ENCODE assay signal across 7 cellular contexts in genomic region chr17:40548982-40549680, GRCh38. TPM values are rescaled to one million over a fixed set of nuclear protein-coding genes. Genes with fewer than 3 reads are reported as not detected.
DNase-seq lines count a peak whose midpoint lies in the region; ATAC-seq, FAIRE-seq and TF ChIP-seq lines count a peak whose summit lies in the region.

No MANE protein-coding gene starts in this region.

- peaks cover 0 to 7% (median 2%) of the 10 kb centered on the region in 4 experiments; a peak in 2 of 7 replicates for H3K4me1 ChIP-seq in H1 (replicated peaks in 1 of 4; ENCODE audit: control insufficient read depth in 3 of 4, insufficient read depth in 4 of 4, low read length in 3 of 4)
- peaks cover 16 to 23% of the 10 kb centered on the region in 2 donors for H3K4me1 ChIP-seq in neuronal stem cell (ENCODE audit: control insufficient read depth in 2 of 2, insufficient read depth in 1 of 2, low read depth in 1 of 2, low read length in 2 of 2)

- no peak overlapping the region for H4K5ac ChIP-seq in H1 (ENCODE audit: insufficient read length, low read depth, low read length)

- H2BK15ac ChIP-seq in H1 (ENCODE audit: low read length) (no peak overlapping the region), neuronal stem cell (ENCODE audit: low read length) (no peak overlapping the region)

- TF ChIP-seq POLR2A in H1 (IDR thresholded peaks at IDR 0.05; ENCODE audit: control extremely low read depth in 1 of 2, low read depth in 2 of 2, low read length in 2 of 2) = no peak

- H3K56ac ChIP-seq in H1 (replicated peaks; ENCODE audit: insufficient read length, low read depth, low read length) = no peak overlapping the region

- no peak overlapping the region for H3K18ac ChIP-seq in H1 (ENCODE audit: extremely low read depth, low read length)
- no peak overlapping the region for H3K18ac ChIP-seq in neuronal stem cell (ENCODE audit: low read length)

- H3K27me3 ChIP-seq in H1 (replicated peaks in 1 of 4; ENCODE audit: control insufficient read depth in 3 of 4, extremely low read depth in 1 of 4, insufficient read depth in 3 of 4, low read length in 3 of 4) (no peaks in the 10 kb centered on the region), neuronal stem cell (ENCODE audit: control insufficient read depth in 3 of 3, insufficient read depth in 3 of 3, low read depth in 1 of 3, low read length in 3 of 3) (no peaks in the 10 kb centered on the region)

- H2AK5ac ChIP-seq in H1 (ENCODE audit: low read depth, low read length) (no peak overlapping the region), neuronal stem cell (ENCODE audit: low read depth, low read length) (no peak overlapping the region)

- H4K91ac ChIP-seq in H1 (replicated peaks; ENCODE audit: insufficient read length, low read length) = no peak overlapping the region
- H4K91ac ChIP-seq in neuronal stem cell (ENCODE audit: low read depth, low read length, poor library complexity) = no peak overlapping the region

- no peak overlapping the region for H3K9ac ChIP-seq in H1 (replicated peaks in 1 of 4; ENCODE audit: extremely low read depth in 1 of 4, low read depth in 3 of 4, low read length in 3 of 4)
- H3K9ac ChIP-seq in neuronal stem cell (ENCODE audit: low read depth, low read length, poor library complexity) = no peak overlapping the region

- POLR2A ChIA-PET in H1 (lab: Charles Lee; ENCODE audit: partially characterized antibody) = interaction anchor here (1.2 kb wide), 1 partner anchor 203 kb away, joined by 3 read pairs; no protein-coding TSS in a partner anchor

- H3K23me2 ChIP-seq in H1 (ENCODE audit: low read depth, low read length) = no peaks in the 10 kb centered on the region; the same call in 1 of the 2 replicates

- TF ChIP-seq EP300 in H1 (IDR thresholded peaks at IDR 0.05; ENCODE audit: borderline replicate concordance in 1 of 2, low read depth in 2 of 2, low read length in 2 of 2) = no peak

- no peak for TF ChIP-seq CTCF in H1 (IDR thresholded peaks at IDR 0.05; ENCODE audit: control extremely low read depth in 1 of 3, insufficient read depth in 1 of 3, low read depth in 1 of 3, low read length in 3 of 3)

- no peak for FAIRE-seq in H1 (lab: Jason Lieb, UNC)

- H2BK5ac ChIP-seq in H1 (ENCODE audit: low read depth, low read length) (no peak overlapping the region), neuronal stem cell (ENCODE audit: low read length) (no peak overlapping the region)

- no peak overlapping the region for H2AFZ ChIP-seq in H1 (ENCODE audit: low read length)
- peak overlapping the region; percentile 75 for H2AFZ ChIP-seq in neuronal stem cell (ENCODE audit: low read length)

- ATAC-seq in GM18907 (IDR thresholded peaks at IDR 0.05; ENCODE audit: unreplicated experiment) (no peak), HG03108 (IDR thresholded peaks at IDR 0.05; ENCODE audit: unreplicated experiment) (no peak)

- H3K27ac ChIP-seq in H1 (ENCODE audit: low read depth, low read length) = no peak overlapping the region
- no peak overlapping the region for H3K27ac ChIP-seq in neuronal stem cell (replicated peaks; ENCODE audit: low read length)

- 94% methylated on average over 9 of the region's 9 CpGs; no CpG with 5 or more reads in 1 of the 2 experiments for WGBS in H1 (ENCODE audit: extremely low coverage in 1 of 2, insufficient coverage in 1 of 2, insufficient read length in 1 of 2, insufficient replicate concordance in 2 of 2, low coverage in 1 of 2, low lambda C conversion rate in 2 of 2, missing lambda C conversion rate in 1 of 2), 2 experiments
- no CpG with 5 or more reads among the region's 9 CpGs for WGBS in neuronal stem cell (ENCODE audit: extremely low coverage in 2 of 2, insufficient read length in 2 of 2, insufficient replicate concordance in 1 of 2), 2 donors

- H2BK12ac ChIP-seq in H1 (ENCODE audit: low read depth, low read length) (0 out of 2 replicates have a peak overlapping the region, but pooled peaks have one; percentile 4), neuronal stem cell (ENCODE audit: low read length) (no peak overlapping the region)

- no peaks in the 10 kb centered on the region for H4K20me1 ChIP-seq in H1 (replicated peaks in 1 of 2; ENCODE audit: control insufficient read depth in 1 of 2, insufficient read depth in 2 of 2, low read length in 2 of 2)

- H3K4me3 ChIP-seq in H1 (ENCODE audit: extremely low read depth in 1 of 4, insufficient read depth in 2 of 4, low read depth in 3 of 4, low read length in 4 of 4) = no peak overlapping the region
- H3K4me3 ChIP-seq in neuronal stem cell (ENCODE audit: low read length in 2 of 2) = no peak overlapping the region

- no peak overlapping the region for H3K4ac ChIP-seq in H1 (replicated peaks; ENCODE audit: insufficient read length, low read depth, low read length)
- no peak overlapping the region for H3K4ac ChIP-seq in neuronal stem cell (ENCODE audit: low read length)

- H2BK120ac ChIP-seq in H1 (replicated peaks; ENCODE audit: low read depth, low read length) (no peak overlapping the region), neuronal stem cell (ENCODE audit: low read depth, low read length) (no peak overlapping the region)

- no peaks in the 10 kb centered on the region for H3K36me3 ChIP-seq in H1 (ENCODE audit: control insufficient read depth in 2 of 4, insufficient read depth in 4 of 4, low read length in 3 of 4)
- H3K36me3 ChIP-seq in neuronal stem cell (replicated peaks in 1 of 2; ENCODE audit: control insufficient read depth in 2 of 2, insufficient read depth in 2 of 2, low read length in 2 of 2) = no peaks in the 10 kb centered on the region

- H3K79me1 ChIP-seq in H1 (ENCODE audit: low read depth, low read length) (no peaks in the 10 kb centered on the region), neuronal stem cell (ENCODE audit: low read depth, low read length) (no peaks in the 10 kb centered on the region)

- no peak overlapping the region for H3K14ac ChIP-seq in H1 (ENCODE audit: insufficient read length)
- no peak overlapping the region for H3K14ac ChIP-seq in neuronal stem cell (ENCODE audit: low read length)

- 0 out of 2 replicates have a peak overlapping the region, but pooled peaks have one; percentile 29 for H4K8ac ChIP-seq in H1 (ENCODE audit: extremely low read depth, insufficient read depth, low read length)
- no peak overlapping the region for H4K8ac ChIP-seq in neuronal stem cell (ENCODE audit: low read depth, low read length)

- H3K23ac ChIP-seq in H1 (ENCODE audit: insufficient read length) (no peak overlapping the region), neuronal stem cell (ENCODE audit: low read depth, low read length, poor library complexity) (no peak overlapping the region)

- CTCF ChIA-PET in H1 (lab: Charles Lee; ENCODE audit: partially characterized antibody) = interaction anchor here (1.1 to 9.1 kb wide), 9 partner anchors 11 to 250 kb away, joined by 3 to 80 read pairs (median 8); no protein-coding TSS in a partner anchor

- H3K9me3 ChIP-seq in H1 (ENCODE audit: insufficient read depth in 2 of 2, low read depth in 1 of 2, low read length in 1 of 2) (no peaks in the 10 kb centered on the region), neuronal stem cell (replicated peaks in 1 of 2; ENCODE audit: control insufficient read depth in 2 of 2, insufficient read depth in 1 of 2, low read depth in 1 of 2, low read length in 2 of 2) (no peaks in the 10 kb centered on the region)

- TF ChIP-seq RAD21 in H1 (IDR thresholded peaks at IDR 0.05 in 1 of 2, conservative IDR thresholded peaks at IDR 0.05 in 1 of 2; ENCODE audit: low read depth in 2 of 2, low read length in 2 of 2) = no peak

- H2BK20ac ChIP-seq in H1 (ENCODE audit: low read length) = no peak overlapping the region

- DNase-seq in HT-29 (ENCODE audit: low spot score) (peak; percentile 68), SHP77 (lab: John Stamatoyannopoulos, UW) (peak; percentile 72), H1 (ENCODE audit: low read depth in 1 of 2, low spot score in 2 of 2) (no peak), neuronal stem cell (ENCODE audit: low spot score) (no peak), iPS-NIHi7 (ENCODE audit: extremely low spot score) (no peak)

- no peak overlapping the region for H3K4me2 ChIP-seq in H1 (ENCODE audit: insufficient read depth in 1 of 2, low read depth in 2 of 2, low read length in 2 of 2)
- no peak overlapping the region for H3K4me2 ChIP-seq in neuronal stem cell (ENCODE audit: insufficient read depth, low read length, poor library complexity, severe bottlenecking)

- no peaks in the 10 kb centered on the region for H3K79me2 ChIP-seq in H1 (ENCODE audit: control insufficient read depth in 1 of 2, insufficient read depth in 2 of 2, low read length in 2 of 2)

TF ChIP-seq in H1, 55 proteins besides CTCF, POLR2A, EP300 and RAD21 (continues in another document):
- no peak for TF ChIP-seq BCL11A (IDR thresholded peaks at IDR 0.05; ENCODE audit: low read depth in 2 of 2, low read length in 2 of 2)

RNA-seq across cellular contexts. Expression of gene CCR7, which starts 16.1 kb away (rescaled TPM):
- total RNA-seq in HT-29 (2014; rRNA removed; shearing (Covaris generic)) = not detected in 2 replicates
- 0.17 TPM in 1 of 2 replicates, not detected in the other for total RNA-seq in H1 (2021; fragmentation: NEBNext Ultra II Directional; extraction: Animal tissue kit (Norgen Biotek cat#: 25700))
- 0.12 and 0.28 TPM in 2 replicates for polyA plus RNA-seq in H1 (2011; rRNA removed)
- 0.16 TPM for polyA plus RNA-seq in H1 (2011; cell fraction: cytosol; rRNA removed)
- polyA plus RNA-seq in H1 (2011; cell fraction: nucleus; rRNA removed) = 0.27 TPM
- polyA plus RNA-seq in H1 (2012, experiment 1 of 2) = 0.11 to 0.33 TPM in 2 of 4 replicates, not detected in the others
- 0.14 TPM for polyA plus RNA-seq in H1 (2012, experiment 2 of 2)
- polyA plus RNA-seq in H1 (2013, experiment 1 of 2) = 0.30 TPM
- 0.24 TPM for polyA plus RNA-seq in H1 (2013, experiment 2 of 2)
- polyA minus RNA-seq in H1 (2011; rRNA and poly(A)+ RNA removed) = not detected in 2 replicates
- not detected for polyA minus RNA-seq in H1 (2011; cell fraction: cytosol; rRNA and poly(A)+ RNA removed)
- polyA minus RNA-seq in H1 (2011; cell fraction: nucleus; rRNA and poly(A)+ RNA removed) = not detected
- polyA plus RNA-seq in neuronal stem cell (2013, experiment 1 of 2) = 0.10 TPM
- 0.06 TPM for polyA plus RNA-seq in neuronal stem cell (2013, experiment 2 of 2)

RNA-seq across cellular contexts. Expression of gene TNS4, which starts 47.7 kb away (rescaled TPM):
- total RNA-seq in HT-29 (2014; rRNA removed; shearing (Covaris generic)) = 148 and 187 TPM in 2 replicates
- total RNA-seq in H1 (2021; fragmentation: NEBNext Ultra II Directional; extraction: Animal tissue kit (Norgen Biotek cat#: 25700)) = 0.20 and 0.80 TPM in 2 replicates
- 0.21 and 0.39 TPM in 2 replicates for polyA plus RNA-seq in H1 (2011; rRNA removed)
- polyA plus RNA-seq in H1 (2011; cell fraction: cytosol; rRNA removed) = 0.49 TPM
- 0.54 TPM for polyA plus RNA-seq in H1 (2011; cell fraction: nucleus; rRNA removed)
- polyA plus RNA-seq in H1 (2012, experiment 1 of 2) = 0.21 to 0.76 TPM (median 0.30 TPM) in 4 replicates
- polyA plus RNA-seq in H1 (2012, experiment 2 of 2) = 0.10 TPM
- polyA plus RNA-seq in H1 (2013, experiment 1 of 2) = 0.39 TPM
- polyA plus RNA-seq in H1 (2013, experiment 2 of 2) = 0.63 TPM
- 0.60 and 0.66 TPM in 2 replicates for polyA minus RNA-seq in H1 (2011; rRNA and poly(A)+ RNA removed)
- polyA minus RNA-seq in H1 (2011; cell fraction: cytosol; rRNA and poly(A)+ RNA removed) = not detected
- 0.90 TPM for polyA minus RNA-seq in H1 (2011; cell fraction: nucleus; rRNA and poly(A)+ RNA removed)
- not detected for polyA plus RNA-seq in neuronal stem cell (2013, experiment 1 of 2)
- polyA plus RNA-seq in neuronal stem cell (2013, experiment 2 of 2) = not detected

Comparison
In these comparisons a context has a peak if more than half of its experiments do, and no peak if none do; other contexts are left out.
1. DNase-seq: peak in HT-29 (single experiment) and SHP77 (2 of 2); none in H1 (0 of 2), neuronal stem cell (single experiment) and iPS-NIHi7 (single experiment).
2. RNA of gene TNS4, which starts 47.7 kb away (total RNA-seq): 148 to 187 TPM in HT-29; 0.20 to 0.80 TPM in H1; every median in the first group is over 10 times any median in the second.